Comparison of ENCODE assay signal across 1 cellular context in genomic region chr12:2495452-2496112, GRCh38.
TF ChIP-seq lines count a peak whose summit lies in the region.

No MANE protein-coding gene starts in this region.

TF ChIP-seq in HepG2, 621 proteins besides CTCF, POLR2A, EP300 and RAD21 (continued from another document):
- no peak for TF ChIP-seq TFDP1 (CRISPR knock-in tag; IDR thresholded peaks at IDR 0.05; ENCODE audit: borderline replicate concordance)
- TF ChIP-seq ZNF782 (CRISPR knock-in tag; IDR thresholded peaks at IDR 0.05; ENCODE audit: borderline replicate concordance): no peak
- TF ChIP-seq ZNF282 (IDR thresholded peaks at IDR 0.05; ENCODE audit: partially characterized antibody): no peak
- TF ChIP-seq ARID3A (IDR thresholded peaks at IDR 0.05; ENCODE audit: low read depth, low read length): no peak
- no peak for TF ChIP-seq HINFP (CRISPR knock-in tag; IDR thresholded peaks at IDR 0.05; ENCODE audit: low read depth)
- no peak for TF ChIP-seq ZNF850 (CRISPR knock-in tag; conservative IDR thresholded peaks at IDR 0.05)
